ENCODE assay signal across 8 cellular contexts in genomic region chr1:26529655-26530539, GRCh38. TPM values are rescaled to one million over a fixed set of nuclear protein-coding genes. Genes with fewer than 3 reads are reported as not detected.
DNase-seq lines count a peak whose midpoint lies in the region; ATAC-seq and TF ChIP-seq lines count a peak whose summit lies in the region.

TSS of gene RPS6KA1 (plus strand) at chr1:26529761. CDS start at chr1:26529921, 160 bp downstream.

- no peaks in the 10 kb centered on the region for H3K9me3 Mint-ChIP-seq in stimulated activated effector memory CD8-positive, alpha-beta T cell treated with anti-CD3 and anti-CD28 coated beads, Interleukin-12 subunit alpha, Interleukin-12 subunit beta, amount 100 ng/mL, for 72 hours

- peak within 1 kb of the TSS; percentile 95 for H3K27ac Mint-ChIP-seq in stimulated activated effector memory CD8-positive, alpha-beta T cell treated with anti-CD3 and anti-CD28 coated beads, Interleukin-12 subunit alpha, Interleukin-12 subunit beta, amount 100 ng/mL, for 72 hours

- peak; percentile 88 for ATAC-seq in HG03354 (IDR thresholded peaks at IDR 0.05; ENCODE audit: poor library complexity, severe bottlenecking, unreplicated experiment)
- peak; percentile 90 for ATAC-seq in stimulated activated effector memory CD8-positive, alpha-beta T cell treated with anti-CD3 and anti-CD28 coated beads, Interleukin-12 subunit alpha, Interleukin-12 subunit beta, amount 100 ng/mL, for 72 hours

- peaks cover 33% of the 10 kb centered on the region for H3K4me1 Mint-ChIP-seq in stimulated activated effector memory CD8-positive, alpha-beta T cell treated with anti-CD3 and anti-CD28 coated beads, Interleukin-12 subunit alpha, Interleukin-12 subunit beta, amount 100 ng/mL, for 72 hours

- peak within 1 kb of the TSS; percentile 88 for H3K27ac ChIP-seq in C4-2B
- H3K27ac ChIP-seq in epithelial cell of prostate: peak within 1 kb of the TSS; percentile 92

- H3K36me3 Mint-ChIP-seq in stimulated activated effector memory CD8-positive, alpha-beta T cell treated with anti-CD3 and anti-CD28 coated beads, Interleukin-12 subunit alpha, Interleukin-12 subunit beta, amount 100 ng/mL, for 72 hours: no peaks in the 10 kb centered on the region

- peak; percentile 32 for TF ChIP-seq POLR2A in GM19193 (IDR thresholded peaks at IDR 0.05; ENCODE audit: extremely low read depth, insufficient read depth, insufficient read length)

- no peak for TF ChIP-seq CTCF in C4-2B (conservative IDR thresholded peaks at IDR 0.05)

- peak within 1 kb of the TSS; percentile 84 for H3K4me3 Mint-ChIP-seq in stimulated activated effector memory CD8-positive, alpha-beta T cell treated with anti-CD3 and anti-CD28 coated beads, Interleukin-12 subunit alpha, Interleukin-12 subunit beta, amount 100 ng/mL, for 72 hours

- DNase-seq in NOMO-1 treated with DMSO at 0.1 percent for 48 hours (lab: John Stamatoyannopoulos, UW; ENCODE audit: unreplicated experiment) (peak; percentile 42), activated T-cell treated with anti-CD3 and anti-CD28 coated beads for 24 hours (ENCODE audit: low read depth) (peak; percentile 41), epithelial cell of prostate (ENCODE audit: low read depth, low spot score) (no peak), mucosa of gallbladder (ENCODE audit: low spot score) (peak; percentile 47)
- DNase-seq in stimulated activated effector memory CD8-positive, alpha-beta T cell treated with anti-CD3 and anti-CD28 coated beads, Interleukin-12 subunit alpha, Interleukin-12 subunit beta, amount 100 ng/mL, for 72 hours (ENCODE audit: low spot score in 2 of 2): peak; percentile 59 to 84

RNA-seq across cellular contexts. Expression of gene RPS6KA1, which starts in this region (rescaled TPM):
- total RNA-seq in mucosa of gallbladder: 49.2 TPM
